ENCODE assay signal across 21 cellular contexts in the genomic region with DNA sequence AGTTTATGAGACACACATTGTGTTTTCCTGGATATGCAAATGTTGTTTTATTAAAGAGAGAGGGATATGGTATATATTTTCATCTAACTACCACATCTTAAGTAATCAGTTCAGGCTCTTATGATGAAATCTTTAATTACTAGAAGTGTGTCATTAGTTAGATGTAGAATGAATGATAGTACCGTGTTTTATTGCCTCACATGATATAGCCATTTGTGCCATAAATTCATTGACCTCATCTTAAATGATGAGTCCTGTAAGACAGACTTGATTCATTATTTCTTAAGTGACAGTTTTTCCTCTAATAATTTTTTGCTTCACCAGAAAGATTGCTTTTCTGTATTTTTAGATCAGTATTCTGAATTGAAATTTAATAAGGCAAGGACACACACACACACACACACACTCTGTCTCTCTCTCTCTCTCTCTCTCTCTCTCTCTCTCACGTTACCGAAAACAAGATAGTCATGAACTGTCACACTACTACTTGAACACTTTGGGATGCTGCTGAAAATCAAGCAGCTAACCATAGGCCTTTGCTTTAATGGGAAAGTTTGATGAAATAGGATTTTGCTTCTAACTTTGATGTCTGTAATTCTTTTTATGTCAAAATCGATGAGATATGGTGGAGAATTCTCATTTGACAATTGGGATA.
DNase-seq lines count a peak whose midpoint lies in the region; ATAC-seq and TF ChIP-seq lines count a peak whose summit lies in the region.
"Had no signal": no experiment of that assay in that cellular context is flagged by ENCODE, and none has a peak within 500 bp of the region (broad histone marks: within the 10 kb centered on the region; RNA-seq: fewer than 3 reads in every experiment).

No MANE protein-coding gene starts in this region.

- H3K4me1 ChIP-seq in HEK293 (ENCODE audit: control insufficient read depth, insufficient read depth, low read length) (peaks cover 6% of the 10 kb centered on the region), endocrine pancreas (ENCODE audit: control insufficient read depth, insufficient read depth, low read length) (no peaks in the 10 kb centered on the region), gastrocnemius medialis (peaks cover 22 to 27% of the 10 kb centered on the region in 2 donors)
- H3K4me1 ChIP-seq: A549; BLaER1 treated with 17β-estradiol and CSF1 and Interleukin-3, amounts not matched to agents 10 nM and 100 nM had no signal

- H3K36me3 Mint-ChIP-seq in nephron progenitor cell (ENCODE audit: low read depth) = peaks cover 58% of the 10 kb centered on the region
- H3K36me3 Mint-ChIP-seq: CD14-positive monocyte had no signal

- H3K4me3 ChIP-seq in HEK293 (ENCODE audit: low read depth, low read length) (no peak overlapping the region), endocrine pancreas (ENCODE audit: control insufficient read depth, insufficient read depth, low read length) (peak overlapping the region; percentile 54), gastrocnemius medialis (no peak overlapping the region)
- H3K4me3 ChIP-seq: A549; BLaER1 treated with 17β-estradiol and CSF1 and Interleukin-3, amounts not matched to agents 10 nM and 100 nM had no signal

- peaks cover 0 to 13% of the 10 kb centered on the region in 2 experiments; a peak in 1 of 3 replicates for H3K36me3 ChIP-seq in HEK293 (ENCODE audit: control insufficient read depth in 2 of 2, insufficient read depth in 1 of 2, low read length in 2 of 2)
- H3K36me3 ChIP-seq in endocrine pancreas (ENCODE audit: control insufficient read depth, insufficient read depth, low read length) = no peaks in the 10 kb centered on the region
- H3K36me3 ChIP-seq in gastrocnemius medialis = no peaks in the 10 kb centered on the region
- H3K36me3 ChIP-seq: BLaER1 treated with 17β-estradiol and CSF1 and Interleukin-3, amounts not matched to agents 10 nM and 100 nM had no signal

- DNase-seq in nephron progenitor cell (no peak), gastrocnemius medialis (no peak), NCI-H2171 treated with DMSO at 0.1 percent for 48 hours (lab: John Stamatoyannopoulos, UW) (no peak), NCI-H524 treated with DMSO at 0.1 percent for 48 hours (lab: John Stamatoyannopoulos, UW) (no peak), NCI-H774 (lab: John Stamatoyannopoulos, UW) (no peak)
- DNase-seq: 8988T; ACHN; AML-193; BE2C; CD4-positive, alpha-beta T cell; CD8-positive, alpha-beta memory T cell; DND-41; H7; HCEC 1CT; HFFc6 had no signal

- peaks cover 51% of the 10 kb centered on the region for H3K4me1 Mint-ChIP-seq in nephron progenitor cell

- H3K9me3 ChIP-seq in HEK293 (ENCODE audit: control insufficient read depth, insufficient read depth, low read depth, low read length) (no peaks in the 10 kb centered on the region), endocrine pancreas (ENCODE audit: control insufficient read depth, low read length) (no peaks in the 10 kb centered on the region), gastrocnemius medialis (no peaks in the 10 kb centered on the region)
- H3K9me3 ChIP-seq: A549, BE2C had no signal

- peak overlapping the region; percentile 31 for H3K27ac Mint-ChIP-seq in nephron progenitor cell
- H3K27ac Mint-ChIP-seq: CD14-positive monocyte; CD4-positive, alpha-beta T cell; CD8-positive, alpha-beta memory T cell; HFFc6 had no signal

- intact Hi-C loops in gastrocnemius medialis (cut with DNase I; ENCODE audit: low total_unique reads) = no loop called here

- TF ChIP-seq POLR2A in gastrocnemius medialis (IDR thresholded peaks at IDR 0.05) = no peak

- POLR2A ChIA-PET in HEK293 (lab: Yijun Ruan, JAX) = interaction anchor here (1.6 kb wide), 1 partner anchor 171 kb away, joined by 4 read pairs; a partner anchor contains a TSS

- H3K27me3 ChIP-seq in endocrine pancreas (ENCODE audit: control insufficient read depth, insufficient read depth, low read length) (no peaks in the 10 kb centered on the region), gastrocnemius medialis (no peaks in the 10 kb centered on the region)
- H3K27me3 ChIP-seq: BE2C; BLaER1 treated with 17β-estradiol and CSF1 and Interleukin-3, amounts not matched to agents 10 nM and 100 nM had no signal

- TF ChIP-seq CTCF in HEK293 (tag by site-specific recombination; IDR thresholded peaks at IDR 0.05) (no peak), nephron progenitor cell (IDR thresholded peaks at IDR 0.05) (no peak), gastrocnemius medialis (IDR thresholded peaks at IDR 0.05 in 4 of 5, conservative IDR thresholded peaks at IDR 0.05 in 1 of 5) (no peak)

- ATAC-seq in gastrocnemius medialis (peak; percentile 53 to 71), GM21360 (IDR thresholded peaks at IDR 0.05; ENCODE audit: unreplicated experiment) (no peak)
- ATAC-seq: A549 had no signal

- in situ Hi-C loops in gastrocnemius medialis (cut with MboI; ENCODE audit: low sequenced_read_pairs in 4 of 4) = no loop called here

- CTCF ChIA-PET in HEK293 (lab: Yijun Ruan, JAX) = interaction anchor here (0.6 kb wide), 1 partner anchor 74 kb away, joined by 3 read pairs; no protein-coding TSS in a partner anchor

- H3K9me3 Mint-ChIP-seq in nephron progenitor cell = peaks cover 11% of the 10 kb centered on the region
- H3K9me3 Mint-ChIP-seq: CD4-positive, alpha-beta T cell; HFFc6 had no signal

- peaks cover 9% of the 10 kb centered on the region for H3K27me3 Mint-ChIP-seq in nephron progenitor cell (ENCODE audit: low read depth, poor library complexity)

- H3K4me3 Mint-ChIP-seq in nephron progenitor cell = no peak overlapping the region
- H3K4me3 Mint-ChIP-seq: CD4-positive, alpha-beta T cell; CD8-positive, alpha-beta memory T cell; HFFc6 had no signal

- H3K9ac ChIP-seq in endocrine pancreas (ENCODE audit: control insufficient read depth, insufficient read depth, low read length) = no peak overlapping the region
- H3K9ac ChIP-seq: BLaER1 treated with 17β-estradiol and CSF1 and Interleukin-3, amounts not matched to agents 10 nM and 100 nM had no signal

- H3K27ac ChIP-seq in HEK293 (ENCODE audit: extremely low read depth, low read depth, low read length) (no peak overlapping the region), gastrocnemius medialis (peak overlapping the region in 2 of 4 donors; percentile 5 to 42)
- H3K27ac ChIP-seq: A549; BLaER1 treated with 17β-estradiol and CSF1 and Interleukin-3, amounts not matched to agents 10 nM and 100 nM had no signal

TF ChIP-seq in HEK293, 187 proteins besides CTCF, POLR2A, EP300 and RAD21 (continues in another document):
- TF ChIP-seq KLF9 (tag by site-specific recombination; IDR thresholded peaks at IDR 0.05; ENCODE audit: low read depth) (no peak), ZNF302 (tag by site-specific recombination; IDR thresholded peaks at IDR 0.05; ENCODE audit: low read depth) (no peak), ZNF549 (tag by site-specific recombination; IDR thresholded peaks at IDR 0.05) (no peak), ZNF48 (tag by site-specific recombination; IDR thresholded peaks at IDR 0.05) (no peak), SP7 (tag by site-specific recombination; IDR thresholded peaks at IDR 0.05) (0 out of 2 replicates have a peak, but pooled peaks have one; percentile 21), ZNF664 (tag by site-specific recombination; IDR thresholded peaks at IDR 0.05) (no peak), ZNF114 (tag by site-specific recombination; IDR thresholded peaks at IDR 0.05) (no peak)
- TF ChIP-seq, protein P1, sequence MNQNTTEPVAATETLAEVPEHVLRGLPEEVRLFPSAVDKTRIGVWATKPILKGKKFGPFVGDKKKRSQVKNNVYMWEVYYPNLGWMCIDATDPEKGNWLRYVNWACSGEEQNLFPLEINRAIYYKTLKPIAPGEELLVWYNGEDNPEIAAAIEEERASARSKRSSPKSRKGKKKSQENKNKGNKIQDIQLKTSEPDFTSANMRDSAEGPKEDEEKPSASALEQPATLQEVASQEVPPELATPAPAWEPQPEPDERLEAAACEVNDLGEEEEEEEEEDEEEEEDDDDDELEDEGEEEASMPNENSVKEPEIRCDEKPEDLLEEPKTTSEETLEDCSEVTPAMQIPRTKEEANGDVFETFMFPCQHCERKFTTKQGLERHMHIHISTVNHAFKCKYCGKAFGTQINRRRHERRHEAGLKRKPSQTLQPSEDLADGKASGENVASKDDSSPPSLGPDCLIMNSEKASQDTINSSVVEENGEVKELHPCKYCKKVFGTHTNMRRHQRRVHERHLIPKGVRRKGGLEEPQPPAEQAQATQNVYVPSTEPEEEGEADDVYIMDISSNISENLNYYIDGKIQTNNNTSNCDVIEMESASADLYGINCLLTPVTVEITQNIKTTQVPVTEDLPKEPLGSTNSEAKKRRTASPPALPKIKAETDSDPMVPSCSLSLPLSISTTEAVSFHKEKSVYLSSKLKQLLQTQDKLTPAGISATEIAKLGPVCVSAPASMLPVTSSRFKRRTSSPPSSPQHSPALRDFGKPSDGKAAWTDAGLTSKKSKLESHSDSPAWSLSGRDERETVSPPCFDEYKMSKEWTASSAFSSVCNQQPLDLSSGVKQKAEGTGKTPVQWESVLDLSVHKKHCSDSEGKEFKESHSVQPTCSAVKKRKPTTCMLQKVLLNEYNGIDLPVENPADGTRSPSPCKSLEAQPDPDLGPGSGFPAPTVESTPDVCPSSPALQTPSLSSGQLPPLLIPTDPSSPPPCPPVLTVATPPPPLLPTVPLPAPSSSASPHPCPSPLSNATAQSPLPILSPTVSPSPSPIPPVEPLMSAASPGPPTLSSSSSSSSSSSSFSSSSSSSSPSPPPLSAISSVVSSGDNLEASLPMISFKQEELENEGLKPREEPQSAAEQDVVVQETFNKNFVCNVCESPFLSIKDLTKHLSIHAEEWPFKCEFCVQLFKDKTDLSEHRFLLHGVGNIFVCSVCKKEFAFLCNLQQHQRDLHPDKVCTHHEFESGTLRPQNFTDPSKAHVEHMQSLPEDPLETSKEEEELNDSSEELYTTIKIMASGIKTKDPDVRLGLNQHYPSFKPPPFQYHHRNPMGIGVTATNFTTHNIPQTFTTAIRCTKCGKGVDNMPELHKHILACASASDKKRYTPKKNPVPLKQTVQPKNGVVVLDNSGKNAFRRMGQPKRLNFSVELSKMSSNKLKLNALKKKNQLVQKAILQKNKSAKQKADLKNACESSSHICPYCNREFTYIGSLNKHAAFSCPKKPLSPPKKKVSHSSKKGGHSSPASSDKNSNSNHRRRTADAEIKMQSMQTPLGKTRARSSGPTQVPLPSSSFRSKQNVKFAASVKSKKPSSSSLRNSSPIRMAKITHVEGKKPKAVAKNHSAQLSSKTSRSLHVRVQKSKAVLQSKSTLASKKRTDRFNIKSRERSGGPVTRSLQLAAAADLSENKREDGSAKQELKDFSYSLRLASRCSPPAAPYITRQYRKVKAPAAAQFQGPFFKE (tag by site-specific recombination; IDR thresholded peaks at IDR 0.05; ENCODE audit: borderline replicate concordance) = no peak
